In the genomic region with DNA sequence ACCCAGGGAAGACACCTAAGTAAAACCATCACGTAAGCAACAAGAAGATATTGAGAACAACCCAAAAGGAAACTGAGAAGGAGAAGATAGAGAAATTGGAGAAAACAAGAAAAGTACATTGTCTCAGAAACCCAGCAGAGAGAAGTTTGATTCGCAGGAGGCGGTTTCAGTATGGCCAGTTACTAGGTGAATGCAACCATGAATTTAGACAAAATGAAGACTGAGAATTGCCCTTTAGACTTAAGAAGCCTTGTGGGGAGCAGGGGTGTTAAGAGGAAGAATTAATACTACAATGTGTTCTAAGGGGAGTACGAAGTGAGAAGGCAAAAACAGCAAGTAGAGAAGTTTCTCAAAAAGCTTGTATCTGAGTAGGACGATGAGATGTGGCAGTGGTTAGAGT, we compare ENCODE assay signal across 28 cellular contexts.
"Had no signal": no experiment of that assay in that cellular context is flagged by ENCODE, and none has a peak within 500 bp of the region (broad histone marks: within the 10 kb centered on the region; RNA-seq: fewer than 3 reads in every experiment).

No MANE protein-coding gene starts in this region.

- H3K4me3 Mint-ChIP-seq: activated B cell treated with CpG ODN at 0.5 μM for 24 hours; activated CD4-positive, alpha-beta T cell treated with anti-CD3 and anti-CD28 coated beads for 36 hours; activated CD8-positive, alpha-beta memory T cell treated with anti-CD3 and anti-CD28 coated beads, Interleukin-2, amount 10 ng/mL, durations not matched to agents 7 days and 5 days; activated CD8-positive, alpha-beta T cell treated with anti-CD3 and anti-CD28 coated beads, Interleukin-2, amount 10 ng/mL, durations not matched to agents 7 days and 5 days; activated naive CD8-positive, alpha-beta T cell; activated T-cell treated with anti-CD3 and anti-CD28 coated beads, Interleukin-2, amount 50 U/mL, for 72 hours; naive B cell; nephron progenitor cell; stimulated activated memory B cell treated with anti-CD40 and anti-IgM and Interleukin-4, amounts not matched to agents 10 μg/mL and 1 μg/mL and 100 μg/mL, for 72 hours; stimulated activated naive CD8-positive, alpha-beta T cell treated with anti-CD3 and anti-CD28 coated beads, Interleukin-15, amount 100 ng/mL, for 72 hours; type B pancreatic cell had no signal

- H3K4me1 Mint-ChIP-seq: activated B cell treated with CpG ODN at 0.5 μM for 24 hours; activated CD4-positive, alpha-beta T cell treated with anti-CD3 and anti-CD28 coated beads for 36 hours; activated CD8-positive, alpha-beta memory T cell treated with anti-CD3 and anti-CD28 coated beads, Interleukin-2, amount 10 ng/mL, durations not matched to agents 7 days and 5 days; naive B cell; nephron progenitor cell; stimulated activated memory B cell treated with anti-CD40 and anti-IgM and Interleukin-4, amounts not matched to agents 10 μg/mL and 1 μg/mL and 100 μg/mL, for 72 hours; stimulated activated naive CD8-positive, alpha-beta T cell treated with anti-CD3 and anti-CD28 coated beads, Interleukin-15, amount 100 ng/mL, for 72 hours had no signal

- ATAC-seq: activated CD4-positive, alpha-beta T cell treated with anti-CD3 and anti-CD28 coated beads for 36 hours; activated CD8-positive, alpha-beta memory T cell treated with anti-CD3 and anti-CD28 coated beads, Interleukin-2, amount 10 ng/mL, durations not matched to agents 7 days and 5 days; activated CD8-positive, alpha-beta T cell treated with anti-CD3 and anti-CD28 coated beads, Interleukin-2, amount 10 ng/mL, durations not matched to agents 7 days and 5 days; activated T-cell treated with anti-CD3 and anti-CD28 coated beads, Interleukin-2, amount 50 U/mL, for 72 hours; gastroesophageal sphincter; left cardiac atrium; left ventricle myocardium superior; stimulated activated memory B cell treated with anti-CD40 and anti-IgM and Interleukin-4, amounts not matched to agents 10 μg/mL and 1 μg/mL and 100 μg/mL, for 72 hours; stimulated activated naive CD8-positive, alpha-beta T cell treated with anti-CD3 and anti-CD28 coated beads, Interleukin-15, amount 100 ng/mL, for 72 hours had no signal

- H3K27me3 Mint-ChIP-seq: activated B cell treated with CpG ODN at 0.5 μM for 24 hours; activated CD4-positive, alpha-beta T cell treated with anti-CD3 and anti-CD28 coated beads for 36 hours; activated CD8-positive, alpha-beta memory T cell treated with anti-CD3 and anti-CD28 coated beads, Interleukin-2, amount 10 ng/mL, durations not matched to agents 7 days and 5 days; activated naive CD8-positive, alpha-beta T cell; naive B cell; stimulated activated memory B cell treated with anti-CD40 and anti-IgM and Interleukin-4, amounts not matched to agents 10 μg/mL and 1 μg/mL and 100 μg/mL, for 72 hours; stimulated activated naive CD8-positive, alpha-beta T cell treated with anti-CD3 and anti-CD28 coated beads, Interleukin-15, amount 100 ng/mL, for 72 hours; type B pancreatic cell had no signal

- H3K9me3 ChIP-seq: colonic mucosa, gastroesophageal sphincter, right atrium auricular region, uterus had no signal

- H3K9me3 Mint-ChIP-seq: activated B cell treated with CpG ODN at 0.5 μM for 24 hours; activated T-cell treated with anti-CD3 and anti-CD28 coated beads, Interleukin-2, amount 50 U/mL, for 72 hours; naive B cell; nephron progenitor cell; stimulated activated memory B cell treated with anti-CD40 and anti-IgM and Interleukin-4, amounts not matched to agents 10 μg/mL and 1 μg/mL and 100 μg/mL, for 72 hours; stimulated activated naive CD8-positive, alpha-beta T cell treated with anti-CD3 and anti-CD28 coated beads, Interleukin-15, amount 100 ng/mL, for 72 hours; type B pancreatic cell had no signal

- DNase-seq: activated B cell treated with CpG ODN at 0.5 μM for 24 hours; activated CD4-positive, alpha-beta T cell treated with anti-CD3 and anti-CD28 coated beads for 36 hours; activated CD8-positive, alpha-beta memory T cell treated with anti-CD3 and anti-CD28 coated beads, Interleukin-2, amount 10 ng/mL, durations not matched to agents 7 days and 5 days; activated CD8-positive, alpha-beta T cell treated with anti-CD3 and anti-CD28 coated beads, Interleukin-2, amount 10 ng/mL, durations not matched to agents 7 days and 5 days; activated naive CD4-positive, alpha-beta T cell treated with Interleukin-2 at 50 U/mL for 16 hours; activated T-cell treated with anti-CD3 and anti-CD28 coated beads, Interleukin-2, amount 50 U/mL, for 72 hours; anterior cingulate cortex; colonic mucosa; effector memory CD4-positive, alpha-beta T cell; islet precursor cell; left cardiac atrium; left ventricle myocardium superior; naive B cell; nephron progenitor cell; occipital lobe; stimulated activated CD4-positive, alpha-beta T cell treated with anti-CD3 and anti-CD28 coated beads, Interleukin-1b, Interleukin-23, amount 100 ng/mL, for 48 hours; stimulated activated CD4-positive, alpha-beta T cell treated with anti-CD3 and anti-CD28 coated beads, Interleukin-4, amount 100 ng/mL, for 4 hours; stimulated activated CD8-positive, alpha-beta memory T cell treated with anti-CD3 and anti-CD28 coated beads, Interleukin-4, amount 100 ng/mL, for 48 hours; stimulated activated naive CD8-positive, alpha-beta T cell treated with anti-CD3 and anti-CD28 coated beads, Interleukin-15, amount 100 ng/mL, for 72 hours; substantia nigra; uterus had no signal

- H3K27me3 ChIP-seq: colonic mucosa, gastroesophageal sphincter, hepatocyte, right atrium auricular region, uterus had no signal

- H2AFZ ChIP-seq: hepatocyte had no signal

- H3K36me3 ChIP-seq: colonic mucosa, gastroesophageal sphincter, right atrium auricular region, uterus had no signal

- H3K4me3 ChIP-seq: colonic mucosa, gastroesophageal sphincter, hepatocyte, right atrium auricular region, smooth muscle cell, uterus had no signal

- H3K4me1 ChIP-seq: colonic mucosa, gastroesophageal sphincter, right atrium auricular region, uterus had no signal

- H3K27ac Mint-ChIP-seq: activated B cell treated with CpG ODN at 0.5 μM for 24 hours; activated CD4-positive, alpha-beta T cell treated with anti-CD3 and anti-CD28 coated beads for 36 hours; activated CD8-positive, alpha-beta memory T cell treated with anti-CD3 and anti-CD28 coated beads, Interleukin-2, amount 10 ng/mL, durations not matched to agents 7 days and 5 days; activated CD8-positive, alpha-beta T cell treated with anti-CD3 and anti-CD28 coated beads, Interleukin-2, amount 10 ng/mL, durations not matched to agents 7 days and 5 days; activated naive CD8-positive, alpha-beta T cell; activated T-cell treated with anti-CD3 and anti-CD28 coated beads, Interleukin-2, amount 50 U/mL, for 72 hours; naive B cell; nephron progenitor cell; stimulated activated memory B cell treated with anti-CD40 and anti-IgM and Interleukin-4, amounts not matched to agents 10 μg/mL and 1 μg/mL and 100 μg/mL, for 72 hours; stimulated activated naive CD8-positive, alpha-beta T cell treated with anti-CD3 and anti-CD28 coated beads, Interleukin-15, amount 100 ng/mL, for 72 hours; type B pancreatic cell had no signal

- H3K4me2 ChIP-seq: hepatocyte, smooth muscle cell had no signal

- H3K79me2 ChIP-seq: hepatocyte had no signal

- H3K27ac ChIP-seq: colonic mucosa, gastroesophageal sphincter, hepatocyte, right atrium auricular region, uterus had no signal

- H3K36me3 Mint-ChIP-seq: activated CD8-positive, alpha-beta memory T cell treated with anti-CD3 and anti-CD28 coated beads, Interleukin-2, amount 10 ng/mL, durations not matched to agents 7 days and 5 days; activated naive CD8-positive, alpha-beta T cell; naive B cell; stimulated activated memory B cell treated with anti-CD40 and anti-IgM and Interleukin-4, amounts not matched to agents 10 μg/mL and 1 μg/mL and 100 μg/mL, for 72 hours; type B pancreatic cell had no signal
